Comparison of ENCODE assay signal across 13 cellular contexts in the genomic region with DNA sequence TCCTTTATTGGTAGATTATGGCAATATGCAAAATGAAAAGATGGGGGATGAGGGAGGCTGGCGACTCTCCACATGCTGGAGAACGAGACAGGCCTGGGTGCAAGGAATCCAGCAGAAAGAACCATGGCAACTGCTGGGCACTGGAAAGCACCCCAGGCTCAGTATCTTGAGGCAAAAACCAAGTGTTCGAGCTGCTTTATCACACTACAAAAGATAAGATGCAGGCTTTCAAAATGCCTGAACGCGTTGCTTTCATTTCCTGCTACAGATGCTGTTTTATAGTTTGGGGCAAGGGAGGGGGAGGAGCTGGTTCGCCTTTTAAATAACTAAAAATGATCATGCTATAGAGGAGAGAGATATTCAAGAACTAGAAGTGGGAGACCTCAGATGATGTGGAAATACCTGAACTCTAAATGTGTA. TPM values are rescaled to one million over a fixed set of nuclear protein-coding genes. Genes with fewer than 3 reads are reported as not detected.
DNase-seq lines count a peak whose midpoint lies in the region; ATAC-seq and TF ChIP-seq lines count a peak whose summit lies in the region.
"Had no signal": no experiment of that assay in that cellular context is flagged by ENCODE, and none has a peak within 500 bp of the region (broad histone marks: within the 10 kb centered on the region; RNA-seq: fewer than 3 reads in every experiment).

No MANE protein-coding gene starts in this region.

- H3K4me1 Mint-ChIP-seq in activated T-helper 17 cell treated with anti-CD3 and anti-CD28 coated beads, Interleukin-2, amount 50 U/mL, for 72 hours, result peaks cover 29% of the 10 kb centered on the region
- H3K4me1 Mint-ChIP-seq in naive thymus-derived CD4-positive, alpha-beta T cell, result peaks cover 42 to 100% (median 91%) of the 10 kb centered on the region in 7 donors

- no peaks in the 10 kb centered on the region for H3K27me3 ChIP-seq in DOHH2 (ENCODE audit: control insufficient read depth, low read length)
- H3K27me3 ChIP-seq in naive thymus-derived CD4-positive, alpha-beta T cell (ENCODE audit: control insufficient read depth in 2 of 2, insufficient read depth in 2 of 2, low read length in 2 of 2), result no peaks in the 10 kb centered on the region
- no peaks in the 10 kb centered on the region for H3K27me3 ChIP-seq in gastroesophageal sphincter

- DNase-seq in Jurkat, Clone E6-1 (ENCODE audit: low read depth, low spot score), result peak; percentile 61
- peak in 7 of 9 donors; percentile 35 to 56 (median 41) for DNase-seq in naive thymus-derived CD4-positive, alpha-beta T cell
- no peak for DNase-seq in RKO (ENCODE audit: low spot score)
- DNase-seq in NOMO-1 treated with DMSO at 0.1 percent for 48 hours (lab: John Stamatoyannopoulos, UW; ENCODE audit: unreplicated experiment), result no peak
- DNase-seq in globus pallidus (ENCODE audit: low spot score), result no peak
- DNase-seq: activated CD4-positive, alpha-beta T cell treated with anti-CD3 and anti-CD28 coated beads for 1 hour; NCI-H446 treated with DMSO at 0.1 percent for 48 hours; SIG-M5 had no signal

- H4K20me1 ChIP-seq in DOHH2 (ENCODE audit: control insufficient read depth, insufficient read depth, low read depth, low read length), result no peaks in the 10 kb centered on the region

- intact Hi-C loops in naive thymus-derived CD4-positive, alpha-beta T cell (cut with micrococcal nuclease), result loop anchor here (1.0 to 2.0 kb wide), 4 partner anchors 13 to 39 kb away; partner anchors contain the start of gene NIN (in 1 of the 2)

- H3K36me3 ChIP-seq in DOHH2 (ENCODE audit: control insufficient read depth, low read length) (peaks cover 61% of the 10 kb centered on the region), gastroesophageal sphincter (peaks cover 0 to 39% of the 10 kb centered on the region in 2 donors)
- H3K36me3 ChIP-seq in naive thymus-derived CD4-positive, alpha-beta T cell (ENCODE audit: control insufficient read depth in 2 of 3, insufficient read depth in 3 of 3, low read length in 3 of 3), result peaks cover 0 to 5% (median 3%) of the 10 kb centered on the region in 3 experiments

- peak overlapping the region; percentile 86 for H3K27ac Mint-ChIP-seq in activated T-helper 17 cell treated with anti-CD3 and anti-CD28 coated beads, Interleukin-2, amount 50 U/mL, for 72 hours
- H3K27ac Mint-ChIP-seq in naive thymus-derived CD4-positive, alpha-beta T cell, result peak overlapping the region; percentile 91 to 99 (median 96)

- H3K27ac ChIP-seq in DOHH2 (ENCODE audit: low read depth, low read length) (peak overlapping the region; percentile 94), gastroesophageal sphincter (no peak overlapping the region)
- peak overlapping the region; percentile 71 for H3K27ac ChIP-seq in naive thymus-derived CD4-positive, alpha-beta T cell (ENCODE audit: low read depth, low read length)
- H3K27ac ChIP-seq: epithelial cell of prostate had no signal

- CTCF ChIA-PET in naive thymus-derived CD4-positive, alpha-beta T cell (lab: Charles Lee), result interaction anchor here (1.1 to 10.8 kb wide), 4 partner anchors 15 to 67 kb away, joined by 3 to 85 read pairs (median 5); no protein-coding TSS in a partner anchor

- H3K9me3 Mint-ChIP-seq in activated T-helper 17 cell treated with anti-CD3 and anti-CD28 coated beads, Interleukin-2, amount 50 U/mL, for 72 hours, result no peaks in the 10 kb centered on the region
- H3K9me3 Mint-ChIP-seq in naive thymus-derived CD4-positive, alpha-beta T cell, result no peaks in the 10 kb centered on the region

- no peak for TF ChIP-seq EP300 in gastroesophageal sphincter (IDR thresholded peaks at IDR 0.05)

- WGBS in gastroesophageal sphincter (ENCODE audit: low coverage in 1 of 2), 2 donors, result 80 to 87% methylated on average over 3 to 6 of the region's 6 CpGs

- peak overlapping the region; percentile 78 for H3K4me3 Mint-ChIP-seq in activated T-helper 17 cell treated with anti-CD3 and anti-CD28 coated beads, Interleukin-2, amount 50 U/mL, for 72 hours
- H3K4me3 Mint-ChIP-seq in naive thymus-derived CD4-positive, alpha-beta T cell, result peak overlapping the region; percentile 67 to 89 (median 82)

- TF ChIP-seq CTCF in DOHH2 (IDR thresholded peaks at IDR 0.05; ENCODE audit: low read depth, low read length, poor library complexity, severe bottlenecking), result no peak
- TF ChIP-seq CTCF in gastroesophageal sphincter (IDR thresholded peaks at IDR 0.05), result no peak

- POLR2A ChIA-PET in naive thymus-derived CD4-positive, alpha-beta T cell (lab: Charles Lee), result interaction anchor here (0.6 to 3.8 kb wide), 13 partner anchors 8 to 1172 kb away, joined by 3 to 47 read pairs (median 5); partner anchors contain the start of gene NIN

- H3F3A ChIP-seq in DOHH2 (ENCODE audit: control insufficient read depth, insufficient read depth), result peaks cover 59% of the 10 kb centered on the region

- H3K9me2 ChIP-seq in DOHH2 (replicated peaks; ENCODE audit: control insufficient read depth, low read length), result no peaks in the 10 kb centered on the region

- H3K4me3 ChIP-seq in DOHH2 (ENCODE audit: low read length) (peak overlapping the region; percentile 74), gastroesophageal sphincter (no peak overlapping the region)
- H3K4me3 ChIP-seq in Jurkat, Clone E6-1 (ENCODE audit: low read length), result peak overlapping the region; percentile 32
- H3K4me3 ChIP-seq in naive thymus-derived CD4-positive, alpha-beta T cell (ENCODE audit: low read length), result peak overlapping the region; percentile 56
- H3K4me3 ChIP-seq: skin epidermis had no signal

- H3K36me3 Mint-ChIP-seq in activated T-helper 17 cell treated with anti-CD3 and anti-CD28 coated beads, Interleukin-2, amount 50 U/mL, for 72 hours (ENCODE audit: low read depth), result peaks cover 39% of the 10 kb centered on the region
- peaks cover 3 to 49% (median 23%) of the 10 kb centered on the region in 5 donors for H3K36me3 Mint-ChIP-seq in naive thymus-derived CD4-positive, alpha-beta T cell

- H3K9me3 ChIP-seq in DOHH2 (ENCODE audit: control insufficient read depth, insufficient read depth, low read length) (no peaks in the 10 kb centered on the region), gastroesophageal sphincter (no peaks in the 10 kb centered on the region)
- no peaks in the 10 kb centered on the region for H3K9me3 ChIP-seq in naive thymus-derived CD4-positive, alpha-beta T cell (ENCODE audit: control insufficient read depth in 2 of 3, low read length in 3 of 3)

- peaks cover 52% of the 10 kb centered on the region for H3K79me2 ChIP-seq in DOHH2 (ENCODE audit: control insufficient read depth, low read length)

- no peaks in the 10 kb centered on the region for H3K27me3 Mint-ChIP-seq in activated T-helper 17 cell treated with anti-CD3 and anti-CD28 coated beads, Interleukin-2, amount 50 U/mL, for 72 hours
- H3K27me3 Mint-ChIP-seq in naive thymus-derived CD4-positive, alpha-beta T cell, result no peaks in the 10 kb centered on the region

- peak; percentile 16 for ATAC-seq in activated T-helper 17 cell treated with anti-CD3 and anti-CD28 coated beads, Interleukin-2, amount 50 U/mL, for 72 hours (replicated peaks)
- ATAC-seq in naive thymus-derived CD4-positive, alpha-beta T cell, result peak; percentile 72
- ATAC-seq in gastroesophageal sphincter, result no peak

- peaks cover 100% of the 10 kb centered on the region for H3K4me1 ChIP-seq in DOHH2 (ENCODE audit: control insufficient read depth, low read length)
- peaks cover 53 to 68% of the 10 kb centered on the region in 2 donors for H3K4me1 ChIP-seq in naive thymus-derived CD4-positive, alpha-beta T cell (ENCODE audit: control insufficient read depth in 2 of 2, insufficient read depth in 2 of 2, low read length in 2 of 2)
- H3K4me1 ChIP-seq in gastroesophageal sphincter, result peaks cover 0 to 14% (median 0%) of the 10 kb centered on the region in 3 donors

- TF ChIP-seq POLR2A in gastroesophageal sphincter (IDR thresholded peaks at IDR 0.05), result no peak

- peak overlapping the region; percentile 98 for H3K4me2 ChIP-seq in DOHH2 (ENCODE audit: low read length)

RNA-seq across cellular contexts. Expression of gene NIN, which starts 38.9 kb away (rescaled TPM):
- 32.8 TPM for polyA plus RNA-seq in Jurkat, Clone E6-1 (2012; ENCODE audit: insufficient read depth, insufficient read length)
- total RNA-seq in activated T-helper 17 cell treated with anti-CD3 and anti-CD28 coated beads, Interleukin-2, amount 50 U/mL, for 72 hours, result 10 to 100 TPM; 25.9 to 42.2 TPM
- total RNA-seq in naive thymus-derived CD4-positive, alpha-beta T cell, result 100 to 1,000 TPM in 4 of 5 experiments, 10 to 100 TPM in 1; 84.5 to 149 (median 128) TPM
- polyA plus RNA-seq in naive thymus-derived CD4-positive, alpha-beta T cell, result 10 to 100 TPM; 51.1 to 80.8 TPM
- 10 to 100 TPM; 30.2 to 43.1 (median 38.6) TPM for total RNA-seq in gastroesophageal sphincter

Comparison
In these comparisons a context has a peak if more than half of its experiments do, and no peak if none do; other contexts are left out.
1. H3K27ac ChIP-seq: peak in DOHH2 (single experiment) and naive thymus-derived CD4-positive, alpha-beta T cell (single experiment); none in gastroesophageal sphincter (0 of 4).
2. H3K4me3 ChIP-seq: peak in DOHH2 (single experiment), Jurkat, Clone E6-1 (single experiment) and naive thymus-derived CD4-positive, alpha-beta T cell (single experiment); none in gastroesophageal sphincter (0 of 2).
3. DNase-seq: peak in Jurkat, Clone E6-1 (single experiment) and naive thymus-derived CD4-positive, alpha-beta T cell (7 of 9); none in RKO (single experiment), NOMO-1 treated with DMSO at 0.1 percent for 48 hours (single experiment) and globus pallidus (single experiment).